In the genomic region with DNA sequence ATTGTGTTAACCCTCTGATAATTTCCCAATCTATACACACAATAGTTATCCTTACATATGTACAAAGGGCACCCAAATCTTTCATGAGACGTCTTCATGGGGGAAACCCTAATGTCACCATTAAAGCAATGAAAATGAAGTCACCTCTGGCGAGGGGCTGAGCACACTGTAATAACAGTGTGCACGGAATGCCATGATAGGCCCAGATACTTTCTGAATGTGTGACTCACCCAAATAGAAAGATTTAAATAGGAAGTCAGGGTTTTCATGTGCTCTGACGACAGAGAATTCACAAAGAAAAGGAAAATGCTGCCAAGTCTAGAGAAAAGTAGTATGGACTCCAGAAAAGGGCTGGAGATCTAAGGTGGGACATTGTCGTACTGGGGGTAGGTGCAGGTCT, we compare ENCODE assay signal across 19 cellular contexts.
"Had no signal": no experiment of that assay in that cellular context is flagged by ENCODE, and none has a peak within 500 bp of the region (broad histone marks: within the 10 kb centered on the region; RNA-seq: fewer than 3 reads in every experiment).

No MANE protein-coding gene starts in this region.

- DNase-seq: activated CD4-positive, alpha-beta T cell treated with anti-CD3 and anti-CD28 coated beads for 48 hours; activated CD8-positive, alpha-beta T cell treated with anti-CD3 and anti-CD28 coated beads for 36 hours; activated gamma-delta T cell; activated T-cell treated with anti-CD3 and anti-CD28 coated beads, Interleukin-2, amount 50 U/mL, for 48 hours; cerebellar nuclear complex; dermis blood vessel endothelial cell; foreskin fibroblast; hippocampal formation; left ventricle myocardium inferior; mesenchymal stem cell; naive thymus-derived CD8-positive, alpha-beta T cell; posterior cingulate gyrus; stimulated activated CD4-positive, alpha-beta T cell treated with anti-CD3 and anti-CD28 coated beads, Interleukin-4, amount 100 ng/mL, for 1 hour; stimulated activated naive CD4-positive, alpha-beta T cell; T-helper 17 cell; tibial artery; uterus had no signal

- H3K4me3 ChIP-seq: breast epithelium, left ventricle myocardium inferior, right atrium auricular region, tibial artery, uterus had no signal
